15 cellular contexts compared by ENCODE assay signal in the genomic region with DNA sequence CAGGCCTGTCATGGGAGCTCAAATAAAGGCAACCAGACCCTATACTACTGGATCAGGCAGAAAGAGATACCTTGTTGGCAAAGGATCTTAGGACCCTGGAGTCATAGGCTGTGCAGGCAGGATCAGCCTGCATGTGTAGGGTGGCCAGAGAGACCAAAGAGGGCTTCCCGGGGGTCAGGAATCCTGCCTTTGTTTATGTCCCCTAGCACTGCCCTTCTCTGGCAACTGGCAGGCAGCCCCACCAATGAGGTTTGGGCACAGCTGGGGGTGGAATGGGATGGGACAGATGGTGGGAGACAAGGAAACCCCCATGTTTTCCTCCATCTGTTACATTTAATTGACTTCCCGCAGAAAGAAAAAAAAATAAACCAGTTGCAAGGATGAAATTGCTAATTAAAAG. TPM values are rescaled to one million over a fixed set of nuclear protein-coding genes. Genes with fewer than 3 reads are reported as not detected.
DNase-seq lines count a peak whose midpoint lies in the region; ATAC-seq and TF ChIP-seq lines count a peak whose summit lies in the region.
"Had no signal": no experiment of that assay in that cellular context is flagged by ENCODE, and none has a peak within 500 bp of the region (broad histone marks: within the 10 kb centered on the region; RNA-seq: fewer than 3 reads in every experiment).

No MANE protein-coding gene starts in this region.

- H3K27me3 Mint-ChIP-seq in glutamatergic neuron (ENCODE audit: unreplicated experiment) = peaks cover 7% of the 10 kb centered on the region

- 25 to 57% (median 31%) methylated on average over 2 of the region's 2 CpGs for WGBS in psoas muscle, 3 donors

- H3K36me3 ChIP-seq in psoas muscle (ENCODE audit: insufficient read depth in 1 of 2, low read depth in 1 of 2) (no peaks in the 10 kb centered on the region), colonic mucosa (no peaks in the 10 kb centered on the region)
- H3K36me3 ChIP-seq: MG63, Peyer's patch had no signal

- H3K27ac ChIP-seq in psoas muscle (no peak overlapping the region), colonic mucosa (no peak overlapping the region)
- H3K27ac ChIP-seq: Peyer's patch had no signal

- DNase-seq in G401 (ENCODE audit: low spot score) = peak; percentile 66
- peak; percentile 81 for DNase-seq in NCI-H146 (lab: John Stamatoyannopoulos, UW)
- peak; percentile 87 for DNase-seq in NCI-H748 (lab: John Stamatoyannopoulos, UW; ENCODE audit: unreplicated experiment)
- DNase-seq in glutamatergic neuron = peak; percentile 43
- no peak for DNase-seq in psoas muscle
- no peak for DNase-seq in colonic mucosa
- no peak for DNase-seq in MV-4-11 (lab: John Stamatoyannopoulos, UW)
- DNase-seq: CD4-positive, alpha-beta memory T cell; MG63; NCI-H187; NCI-H526; Peyer's patch; Right ventricle myocardium superior; SK-N-SH had no signal

- no peak for TF ChIP-seq CTCF in glutamatergic neuron (IDR thresholded peaks at IDR 0.05; ENCODE audit: partially characterized antibody, unreplicated experiment)
- TF ChIP-seq CTCF in psoas muscle (IDR thresholded peaks at IDR 0.05) = no peak
- TF ChIP-seq CTCF in colonic mucosa (IDR thresholded peaks at IDR 0.05) = no peak

- H3K27me3 ChIP-seq in psoas muscle (ENCODE audit: insufficient read depth in 3 of 3, low read length in 2 of 3) (peaks cover 0 to 40% (median 1%) of the 10 kb centered on the region in 3 donors), colonic mucosa (no peaks in the 10 kb centered on the region)
- H3K27me3 ChIP-seq: Peyer's patch had no signal

- H3K4me1 ChIP-seq in psoas muscle = no peaks in the 10 kb centered on the region
- no peaks in the 10 kb centered on the region for H3K4me1 ChIP-seq in colonic mucosa
- H3K4me1 ChIP-seq: Peyer's patch had no signal

- no peak overlapping the region for H3K9ac ChIP-seq in colonic mucosa (ENCODE audit: low read depth in 2 of 2, low read length in 2 of 2)
- H3K9ac ChIP-seq: SK-N-SH had no signal

- H3K4me3 ChIP-seq in psoas muscle (no peak overlapping the region), colonic mucosa (no peak overlapping the region)
- H3K4me3 ChIP-seq: MG63, Peyer's patch had no signal

- no peak overlapping the region for H3K4me3 Mint-ChIP-seq in glutamatergic neuron (ENCODE audit: unreplicated experiment)
- H3K4me3 Mint-ChIP-seq: B cell; CD4-positive, alpha-beta memory T cell had no signal

- H3K9me3 Mint-ChIP-seq in glutamatergic neuron (ENCODE audit: unreplicated experiment) = peaks cover 2% of the 10 kb centered on the region
- H3K9me3 Mint-ChIP-seq: CD4-positive, alpha-beta memory T cell had no signal

- no peaks in the 10 kb centered on the region for H3K9me3 ChIP-seq in psoas muscle
- H3K9me3 ChIP-seq in colonic mucosa = no peaks in the 10 kb centered on the region
- H3K9me3 ChIP-seq: MG63, Peyer's patch, SK-N-SH had no signal

- no peak for ATAC-seq in psoas muscle

- peaks cover 32% of the 10 kb centered on the region for H3K4me1 Mint-ChIP-seq in glutamatergic neuron (ENCODE audit: low read depth, unreplicated experiment)
- H3K4me1 Mint-ChIP-seq: B cell; CD4-positive, alpha-beta memory T cell had no signal

- in situ Hi-C loops in G401 (cut with HindIII; ENCODE audit: low sequenced_read_pairs) = no loop called here

- intact Hi-C loops in psoas muscle (cut with DNase I) = no loop called here
- intact Hi-C loops in colonic mucosa (cut with DNase I) = no loop called here

- H3K27ac Mint-ChIP-seq in glutamatergic neuron (ENCODE audit: unreplicated experiment) = peak overlapping the region; percentile 39
- H3K27ac Mint-ChIP-seq: B cell; CD4-positive, alpha-beta memory T cell had no signal

- no peaks in the 10 kb centered on the region for H3K36me3 Mint-ChIP-seq in glutamatergic neuron (ENCODE audit: unreplicated experiment)
- H3K36me3 Mint-ChIP-seq: CD4-positive, alpha-beta memory T cell had no signal

RNA-seq across cellular contexts. Expression of a gene that starts 27.5 kb away (rescaled TPM):
- total RNA-seq in G401 (2014; rRNA removed; shearing (Covaris generic)) = 0.10 TPM in 1 of 2 replicates, not detected in the other
- total RNA-seq in glutamatergic neuron (ENCODE audit: unreplicated experiment) = 1.2 TPM
- total RNA-seq in psoas muscle = 1 to 10 TPM; 5.0 to 8.4 (median 7.6) TPM
- polyA plus RNA-seq in psoas muscle = 10 to 100 TPM in 2 of 3 donors, 1 to 10 TPM in 1; 5.0 to 13.8 (median 10.9) TPM
- 1 to 10 TPM; 2.8 to 4.4 TPM for total RNA-seq in colonic mucosa
- polyA plus RNA-seq: SK-N-SH had no signal

RNA-seq across cellular contexts. Expression of a gene that starts 55.9 kb away (rescaled TPM):
- 7.4 and 13.7 TPM in 2 replicates for total RNA-seq in G401 (2014; rRNA removed; shearing (Covaris generic))
- total RNA-seq in glutamatergic neuron (ENCODE audit: unreplicated experiment) (42.9 TPM), psoas muscle (10 to 100 TPM; 11.2 to 17.3 (median 12.4) TPM), colonic mucosa (10 to 100 TPM; 20.4 to 32.1 TPM)
- 10 to 100 TPM in 1 of 3 donors, 1 to 10 TPM in 2; 8.8 to 17.2 (median 9.6) TPM for polyA plus RNA-seq in psoas muscle

Comparison
In these comparisons a context has a peak if more than half of its experiments do, and no peak if none do; other contexts are left out.
1. DNase-seq: peak in G401 (single experiment), NCI-H146 (single experiment), NCI-H748 (single experiment) and glutamatergic neuron (single experiment); none in psoas muscle (0 of 2), colonic mucosa (single experiment) and MV-4-11 (single experiment).